25 cellular contexts compared by ENCODE assay signal in the genomic region with DNA sequence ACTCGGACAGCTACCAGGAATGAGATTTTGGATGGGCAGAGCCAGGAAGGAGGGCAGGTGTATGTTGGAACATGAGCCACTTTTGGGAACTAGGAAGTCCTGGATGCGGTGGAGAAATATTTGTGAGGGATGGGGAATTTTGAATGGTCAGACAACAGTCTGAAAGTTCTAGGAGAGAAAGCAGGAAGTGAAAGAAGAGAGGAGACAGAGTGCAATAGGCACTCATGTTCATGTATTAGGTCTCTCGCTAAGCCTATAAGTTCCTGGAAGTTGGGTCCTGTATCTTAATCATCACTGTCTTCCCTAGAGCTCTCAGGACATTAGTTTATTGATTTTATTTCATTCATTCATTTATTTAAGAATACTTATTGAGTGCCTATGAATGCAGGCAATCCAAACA.
"Had no signal": no experiment of that assay in that cellular context is flagged by ENCODE, and none has a peak within 500 bp of the region (broad histone marks: within the 10 kb centered on the region; RNA-seq: fewer than 3 reads in every experiment).

No MANE protein-coding gene starts in this region.

- H2AFZ ChIP-seq: neural progenitor cell had no signal

- H3K4me3 Mint-ChIP-seq: activated CD8-positive, alpha-beta T cell treated with anti-CD3 and anti-CD28 coated beads, Interleukin-2, amount 10 ng/mL, durations not matched to agents 7 days and 5 days; activated naive CD4-positive, alpha-beta T cell treated with anti-CD3 and anti-CD28 coated beads, Interleukin-2, amount 50 U/mL, for 24 hours; mesothelial cell of epicardium; naive thymus-derived CD8-positive, alpha-beta T cell; neural progenitor cell; stimulated activated memory B cell treated with anti-CD40 and anti-IgM and Interleukin-4, amounts not matched to agents 10 μg/mL and 1 μg/mL and 100 μg/mL, for 72 hours had no signal

- ATAC-seq: activated CD8-positive, alpha-beta T cell treated with anti-CD3 and anti-CD28 coated beads, Interleukin-2, amount 10 ng/mL, durations not matched to agents 7 days and 5 days; body of pancreas; gastroesophageal sphincter; left ventricle myocardium superior; naive thymus-derived CD8-positive, alpha-beta T cell; stimulated activated memory B cell treated with anti-CD40 and anti-IgM and Interleukin-4, amounts not matched to agents 10 μg/mL and 1 μg/mL and 100 μg/mL, for 72 hours had no signal

- H3K27ac ChIP-seq: body of pancreas, cardiac muscle cell, epithelial cell of prostate, gastroesophageal sphincter, neural progenitor cell, sigmoid colon, thoracic aorta, upper lobe of left lung, VCaP had no signal

- H3K27me3 Mint-ChIP-seq: activated naive CD4-positive, alpha-beta T cell treated with anti-CD3 and anti-CD28 coated beads, Interleukin-2, amount 50 U/mL, for 24 hours; naive thymus-derived CD8-positive, alpha-beta T cell; stimulated activated memory B cell treated with anti-CD40 and anti-IgM and Interleukin-4, amounts not matched to agents 10 μg/mL and 1 μg/mL and 100 μg/mL, for 72 hours had no signal

- H3K4me1 Mint-ChIP-seq: activated naive CD4-positive, alpha-beta T cell treated with anti-CD3 and anti-CD28 coated beads, Interleukin-2, amount 50 U/mL, for 24 hours; mesothelial cell of epicardium; naive thymus-derived CD8-positive, alpha-beta T cell had no signal

- H3K9me3 ChIP-seq: body of pancreas, gastroesophageal sphincter, sigmoid colon, thoracic aorta, upper lobe of left lung had no signal

- H3K9ac ChIP-seq: neural progenitor cell had no signal

- H3K27ac Mint-ChIP-seq: activated CD8-positive, alpha-beta T cell treated with anti-CD3 and anti-CD28 coated beads, Interleukin-2, amount 10 ng/mL, durations not matched to agents 7 days and 5 days; activated naive CD4-positive, alpha-beta T cell treated with anti-CD3 and anti-CD28 coated beads, Interleukin-2, amount 50 U/mL, for 24 hours; mesothelial cell of epicardium; neural progenitor cell; stimulated activated memory B cell treated with anti-CD40 and anti-IgM and Interleukin-4, amounts not matched to agents 10 μg/mL and 1 μg/mL and 100 μg/mL, for 72 hours had no signal

- H3K4me2 ChIP-seq: neural progenitor cell, smooth muscle cell had no signal

- DNase-seq: activated CD4-positive, alpha-beta T cell treated with anti-CD3 and anti-CD28 coated beads, Interleukin-2, amount 50 U/mL, for 1 hour; activated CD4-positive, CD25-positive, alpha-beta regulatory T cell treated with anti-CD3 and anti-CD28 coated beads, Interleukin-2, amount 50 U/mL, for 72 hours; activated CD8-positive, alpha-beta T cell treated with anti-CD3 and anti-CD28 coated beads, Interleukin-2, amount 10 ng/mL, durations not matched to agents 7 days and 5 days; activated gamma-delta T cell treated with Interleukin-2 at 50 U/mL for 16 hours; anterior cingulate cortex; body of pancreas; cortex of kidney; head of caudate nucleus; hypothalamus; left ventricle myocardium superior; mammary epithelial cell; naive thymus-derived CD8-positive, alpha-beta T cell; sigmoid colon; stimulated activated CD4-positive, alpha-beta T cell treated with anti-CD3 and anti-CD28 coated beads, Interleukin-15, amount 100 ng/mL, for 24 hours; upper lobe of left lung had no signal

- H3K4me3 ChIP-seq: body of pancreas, cardiac muscle cell, gastroesophageal sphincter, neural progenitor cell, sigmoid colon, smooth muscle cell, thoracic aorta, upper lobe of left lung had no signal

- H3K27me3 ChIP-seq: body of pancreas, cardiac muscle cell, gastroesophageal sphincter, neural progenitor cell, sigmoid colon, upper lobe of left lung had no signal

- H3K4me1 ChIP-seq: body of pancreas, gastroesophageal sphincter, neural progenitor cell, sigmoid colon, upper lobe of left lung had no signal

- H3K36me3 Mint-ChIP-seq: mesothelial cell of epicardium had no signal

- H3K36me3 ChIP-seq: cardiac muscle cell, gastroesophageal sphincter, neural progenitor cell, sigmoid colon, thoracic aorta, upper lobe of left lung had no signal

- H3K9me3 Mint-ChIP-seq: activated naive CD4-positive, alpha-beta T cell treated with anti-CD3 and anti-CD28 coated beads, Interleukin-2, amount 50 U/mL, for 24 hours; naive thymus-derived CD8-positive, alpha-beta T cell; neural progenitor cell; stimulated activated memory B cell treated with anti-CD40 and anti-IgM and Interleukin-4, amounts not matched to agents 10 μg/mL and 1 μg/mL and 100 μg/mL, for 72 hours had no signal
